ENCODE assay signal across 30 cellular contexts in genomic region chr16:12590409-12590808, GRCh38.
"Had no signal": no experiment of that assay in that cellular context is flagged by ENCODE, and none has a peak within 500 bp of the region (broad histone marks: within the 10 kb centered on the region; RNA-seq: fewer than 3 reads in every experiment).

No MANE protein-coding gene starts in this region.

- DNase-seq: activated B cell treated with CpG ODN at 0.5 μM for 24 hours; activated CD4-positive, alpha-beta T cell treated with anti-CD3 and anti-CD28 coated beads for 48 hours; activated CD4-positive, alpha-beta T cell treated with anti-CD3 and anti-CD28 coated beads, Interleukin-2, amount 50 U/mL, for 1 hour; activated CD4-positive, alpha-beta T cell treated with anti-CD3 and anti-CD28 coated beads, Interleukin-2, amount 50 U/mL, for 48 hours; activated CD8-positive, alpha-beta T cell treated with anti-CD3 and anti-CD28 coated beads for 36 hours; activated gamma-delta T cell; activated naive CD4-positive, alpha-beta T cell treated with anti-CD3 and anti-CD28 coated beads, Interleukin-2, amount 50 U/mL, for 16 hours; activated naive CD4-positive, alpha-beta T cell treated with Interleukin-2 at 50 U/mL for 16 hours; activated naive CD8-positive, alpha-beta T cell treated with anti-CD3 and anti-CD28 coated beads for 36 hours; activated naive CD8-positive, alpha-beta T cell treated with anti-CD3 and anti-CD28 coated beads, Interleukin-2, amount 50 U/mL, for 24 hours; amygdala; aorta; body of pancreas; caudate nucleus; cortex of kidney; dermis blood vessel endothelial cell; effector CD4-positive, alpha-beta T cell; effector memory CD8-positive, alpha-beta T cell; erythroblast; foreskin keratinocyte; gastrocnemius medialis; glutamatergic neuron; heart left ventricle; T-helper 17 cell; T1000; WERI-Rb-1 had no signal

- H3K4me1 ChIP-seq: adrenal gland, body of pancreas, esophagus muscularis mucosa, foreskin keratinocyte, gastrocnemius medialis, heart left ventricle had no signal

- H3K27me3 ChIP-seq: adrenal gland, body of pancreas, foreskin keratinocyte, gastrocnemius medialis had no signal

- H3K4me3 Mint-ChIP-seq: activated B cell treated with CpG ODN at 0.5 μM for 24 hours; activated CD8-positive, alpha-beta T cell treated with anti-CD3 and anti-CD28 coated beads for 36 hours; activated naive CD8-positive, alpha-beta T cell treated with anti-CD3 and anti-CD28 coated beads for 36 hours; activated naive CD8-positive, alpha-beta T cell treated with anti-CD3 and anti-CD28 coated beads, Interleukin-2, amount 50 U/mL, for 24 hours; activated T-helper 1 cell treated with anti-CD3 and anti-CD28 coated beads, Interleukin-12 subunit alpha, Interleukin-12 subunit beta, Interleukin-2, Interleukin-4 antibody, amounts not matched to agents 30 ng/mL and 10 ng/mL and 1 ng/mL, durations not matched to agents 14 hours and 24 hours and 36 hours; effector memory CD8-positive, alpha-beta T cell; T-helper 17 cell; T-helper 2 cell treated with Interferon-gamma antibody and Interleukin-4, amounts not matched to agents 5 μg/mL and 100 μg/mL, for 36 hours had no signal

- H3K36me3 ChIP-seq: adrenal gland, esophagus muscularis mucosa, gastrocnemius medialis, heart left ventricle, WERI-Rb-1 had no signal

- H3K4me3 ChIP-seq: adrenal gland, body of pancreas, esophagus muscularis mucosa, gastrocnemius medialis, heart left ventricle had no signal

- H3K4me1 Mint-ChIP-seq: activated B cell treated with CpG ODN at 0.5 μM for 24 hours, T-helper 17 cell had no signal

- H3K9me3 Mint-ChIP-seq: effector memory CD8-positive, alpha-beta T cell; T-helper 2 cell treated with Interferon-gamma antibody and Interleukin-4, amounts not matched to agents 5 μg/mL and 100 μg/mL, for 36 hours had no signal

- H3K27ac ChIP-seq: adrenal gland, body of pancreas, esophagus muscularis mucosa, foreskin keratinocyte, gastrocnemius medialis, heart left ventricle, WERI-Rb-1 had no signal

- H3K9me3 ChIP-seq: adrenal gland, body of pancreas, gastrocnemius medialis had no signal

- ATAC-seq: activated CD8-positive, alpha-beta T cell treated with anti-CD3 and anti-CD28 coated beads for 36 hours; activated naive CD8-positive, alpha-beta T cell treated with anti-CD3 and anti-CD28 coated beads, Interleukin-2, amount 50 U/mL, for 24 hours; body of pancreas; effector memory CD8-positive, alpha-beta T cell; foreskin keratinocyte; gastrocnemius medialis; heart left ventricle; T-helper 17 cell had no signal
